In the genomic region with DNA sequence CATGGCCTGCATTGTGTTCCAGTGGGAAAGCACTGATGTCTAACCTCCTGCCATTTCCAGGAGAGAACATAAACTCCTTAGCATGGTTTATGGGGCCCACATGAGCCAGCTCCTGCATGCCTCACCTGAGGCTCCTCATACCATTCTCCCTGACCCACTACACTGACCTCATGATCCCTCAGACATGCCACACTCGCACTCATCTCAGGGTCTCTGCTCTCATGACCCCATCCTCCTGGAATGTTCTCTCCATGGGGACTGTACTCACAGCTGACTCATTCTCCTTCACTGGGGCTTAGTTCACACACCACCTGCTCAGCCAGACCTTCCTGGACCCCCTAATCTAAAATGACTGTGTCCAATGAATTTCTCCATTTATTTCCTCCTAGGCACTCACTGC, we compare ENCODE assay signal across 15 cellular contexts. TPM values are rescaled to one million over a fixed set of nuclear protein-coding genes. Genes with fewer than 3 reads are reported as not detected.
A peak's percentile ranks its signal among the peaks of the same experiment; 100 is the strongest.
DNase-seq lines count a peak whose midpoint lies in the region; ATAC-seq and TF ChIP-seq lines count a peak whose summit lies in the region.
"Had no signal": no experiment of that assay in that cellular context is flagged by ENCODE, and none has a peak within 500 bp of the region (broad histone marks: within the 10 kb centered on the region; RNA-seq: fewer than 3 reads in every experiment).

No MANE protein-coding gene starts in this region.

- peak overlapping the region in 1 of 2 experiments; percentile 1; a peak in 1 of 4 replicates for H4K8ac ChIP-seq in IMR-90 (ENCODE audit: low read depth in 2 of 2, low read length in 2 of 2)

- intact Hi-C loops in Caco-2 (cut with micrococcal nuclease; ENCODE audit: unreplicated experiment) (no loop called here), IMR-90 (cut with micrococcal nuclease) (no loop called here)

- 17% methylated on average over 1 of the region's 1 CpG; no CpG with 5 or more reads in 1 of the 2 experiments for WGBS in IMR-90 (ENCODE audit: extremely low coverage in 2 of 2, insufficient read length in 1 of 2), 2 experiments

- H3K4me1 Mint-ChIP-seq in Caco-2 (ENCODE audit: low read depth, unreplicated experiment), result peaks cover 32% of the 10 kb centered on the region

- H3K27me3 ChIP-seq in Caco-2 (replicated peaks; ENCODE audit: control insufficient read depth, insufficient read depth, low read length) (no peaks in the 10 kb centered on the region), IMR-90 (ENCODE audit: control insufficient read depth, insufficient read depth, low read length) (no peaks in the 10 kb centered on the region)
- H3K27me3 ChIP-seq: tibial artery had no signal

- H4K91ac ChIP-seq in IMR-90 (ENCODE audit: insufficient read depth, low read depth, low read length), result peak overlapping the region; percentile 13; the same call in 1 of the 2 replicates

- dilution Hi-C loops in IMR-90 (cut with HindIII; ENCODE audit: low sequenced_read_pairs, unreplicated experiment), result no loop called here

- POLR2A ChIA-PET in Caco-2 (lab: Charles Lee) (no interaction called here), IMR-90 (lab: Charles Lee; ENCODE audit: unreplicated experiment) (no interaction called here)

- H4K20me1 ChIP-seq in IMR-90 (ENCODE audit: insufficient read depth, low read length), result no peaks in the 10 kb centered on the region

- H3K36me3 ChIP-seq in Caco-2 (ENCODE audit: control insufficient read depth, insufficient read depth, low read length) (no peaks in the 10 kb centered on the region), IMR-90 (ENCODE audit: control insufficient read depth, insufficient read depth, low read length) (no peaks in the 10 kb centered on the region)
- H3K36me3 ChIP-seq: tibial artery had no signal

- H3K56ac ChIP-seq in IMR-90 (ENCODE audit: extremely low read depth, insufficient read depth, low read length), result no peak overlapping the region

- H3K9me3 Mint-ChIP-seq in Caco-2 (ENCODE audit: unreplicated experiment), result no peaks in the 10 kb centered on the region
- H3K9me3 Mint-ChIP-seq: activated naive CD8-positive, alpha-beta T cell treated with anti-CD3 and anti-CD28 coated beads, Interleukin-2, amount 50 U/mL, for 24 hours; activated T-cell treated with anti-CD3 and anti-CD28 coated beads, Interleukin-2, amount 50 U/mL, for 24 hours had no signal

- H3K27ac ChIP-seq in IMR-90 (ENCODE audit: insufficient read depth, low read length), result no peak overlapping the region
- H3K27ac ChIP-seq: tibial artery had no signal

- no peak overlapping the region for H3K4me3 Mint-ChIP-seq in Caco-2 (ENCODE audit: unreplicated experiment)
- H3K4me3 Mint-ChIP-seq: activated naive CD8-positive, alpha-beta T cell treated with anti-CD3 and anti-CD28 coated beads, Interleukin-2, amount 50 U/mL, for 24 hours; activated T-cell treated with anti-CD3 and anti-CD28 coated beads, Interleukin-2, amount 50 U/mL, for 24 hours had no signal

- no peak overlapping the region for H2AK9ac ChIP-seq in IMR-90 (replicated peaks; ENCODE audit: low read depth, low read length, poor library complexity)

- TF ChIP-seq POLR2A in IMR-90 (IDR thresholded peaks at IDR 0.05; ENCODE audit: low read depth, low read length), result no peak

- H3K9me1 ChIP-seq in IMR-90 (ENCODE audit: insufficient read depth, low read length), result peaks cover 9% of the 10 kb centered on the region

- in situ Hi-C loops in IMR-90 (cut with MboI; ENCODE audit: low sequenced_read_pairs), result no loop called here

- peaks cover 3 to 6% of the 10 kb centered on the region in 2 experiments; a peak in 3 of 4 replicates for H3K79me1 ChIP-seq in IMR-90 (ENCODE audit: low read depth in 1 of 2, low read length in 2 of 2)

- H3K9me3 ChIP-seq in Caco-2 (no peaks in the 10 kb centered on the region), IMR-90 (ENCODE audit: control insufficient read depth, insufficient read depth, low read length) (no peaks in the 10 kb centered on the region)
- H3K9me3 ChIP-seq: tibial artery had no signal

- TF ChIP-seq RAD21 in IMR-90 (IDR thresholded peaks at IDR 0.05; ENCODE audit: low read length), result no peak

- peak overlapping the region; percentile 53; the same call in 1 of the 2 replicates for H2BK120ac ChIP-seq in IMR-90 (ENCODE audit: low read depth, low read length)

- TF ChIP-seq CTCF in Caco-2 (IDR thresholded peaks at IDR 0.05; ENCODE audit: insufficient read depth in 1 of 2, low read depth in 1 of 2, low read length in 1 of 2, severe bottlenecking in 1 of 2, unreplicated experiment in 1 of 2) (no peak), IMR-90 (conservative IDR thresholded peaks at IDR 0.05; ENCODE audit: low read depth, low read length) (no peak)

- H3K36me3 Mint-ChIP-seq in Caco-2 (ENCODE audit: insufficient read depth, unreplicated experiment), result peaks cover 10% of the 10 kb centered on the region

- CTCF ChIA-PET in Caco-2 (lab: Charles Lee), result no interaction called here
- CTCF ChIA-PET in IMR-90 (lab: Yijun Ruan, JAX), result interaction anchor here (1.4 kb wide), 1 partner anchor 56 kb away, joined by 3 read pairs; no protein-coding TSS in a partner anchor

- H3K27ac Mint-ChIP-seq in Caco-2 (ENCODE audit: unreplicated experiment), result peak overlapping the region; percentile 65
- H3K27ac Mint-ChIP-seq: activated naive CD8-positive, alpha-beta T cell treated with anti-CD3 and anti-CD28 coated beads, Interleukin-2, amount 50 U/mL, for 24 hours; activated T-cell treated with anti-CD3 and anti-CD28 coated beads, Interleukin-2, amount 50 U/mL, for 24 hours had no signal

- ATAC-seq in IMR-90 (ENCODE audit: low read depth) (no peak), HG03135 (IDR thresholded peaks at IDR 0.05; ENCODE audit: unreplicated experiment) (no peak)
- ATAC-seq: activated naive CD8-positive, alpha-beta T cell treated with anti-CD3 and anti-CD28 coated beads, Interleukin-2, amount 50 U/mL, for 24 hours; right cardiac atrium had no signal

- DNase-seq in Caco-2, result peak; percentile 30 to 63
- DNase-seq in IMR-90, result peak; percentile 66
- DNase-seq in astrocyte of the hippocampus (ENCODE audit: low read depth, low spot score), result peak; percentile 71
- peak; percentile 99 for DNase-seq in kidney tubule cell (ENCODE audit: low spot score)
- DNase-seq in NCI-H524 treated with DMSO at 0.1 percent for 48 hours (lab: John Stamatoyannopoulos, UW), result no peak
- DNase-seq in NCI-H1436 (lab: John Stamatoyannopoulos, UW), result no peak
- DNase-seq in AG20443 (ENCODE audit: low spot score), result no peak
- DNase-seq: activated naive CD8-positive, alpha-beta T cell treated with anti-CD3 and anti-CD28 coated beads, Interleukin-2, amount 50 U/mL, for 24 hours; activated T-cell treated with anti-CD3 and anti-CD28 coated beads, Interleukin-2, amount 50 U/mL, for 24 hours; right cardiac atrium; stimulated activated CD4-positive, alpha-beta T cell treated with anti-CD3 and anti-CD28 coated beads, Interleukin-2, amount 100 ng/mL, for 48 hours; stimulated activated CD8-positive, alpha-beta memory T cell treated with anti-CD3 and anti-CD28 coated beads, Interleukin-4, amount 100 ng/mL, for 48 hours; tibial artery had no signal

- H3K23ac ChIP-seq in IMR-90 (ENCODE audit: low read depth, low read length), result peak overlapping the region; percentile 14

- 0 out of 2 replicates have a peak overlapping the region, but pooled peaks have one; percentile 1 for H2BK20ac ChIP-seq in IMR-90 (ENCODE audit: low read depth, low read length)

- H3K4me3 ChIP-seq in Caco-2 (ENCODE audit: low read depth, low read length) (no peak overlapping the region), IMR-90 (ENCODE audit: insufficient read depth, low read depth, low read length) (no peak overlapping the region)
- H3K4me3 ChIP-seq: lung, tibial artery had no signal

- H2AFZ ChIP-seq in IMR-90 (replicated peaks; ENCODE audit: low read length, poor library complexity), result no peak overlapping the region

- H3K9ac ChIP-seq in IMR-90 (ENCODE audit: low read depth, low read length), result no peak overlapping the region

- no peaks in the 10 kb centered on the region for H3K27me3 Mint-ChIP-seq in Caco-2 (ENCODE audit: insufficient read depth, unreplicated experiment)

- H3K14ac ChIP-seq in IMR-90 (replicated peaks; ENCODE audit: low read depth, low read length), result no peak overlapping the region; the same call in 1 of the 2 replicates

- no peak overlapping the region for H4K5ac ChIP-seq in IMR-90 (ENCODE audit: low read depth, low read length)

- H3K4me1 ChIP-seq in Caco-2 (peaks cover 57% of the 10 kb centered on the region), IMR-90 (ENCODE audit: control insufficient read depth, insufficient read depth, low read length) (peaks cover 16% of the 10 kb centered on the region)

- no peak overlapping the region for H3K4me2 ChIP-seq in IMR-90 (ENCODE audit: low read depth, low read length)

- no peak overlapping the region for H2BK5ac ChIP-seq in IMR-90 (ENCODE audit: low read depth, low read length, poor library complexity, severe bottlenecking)

- H2AK5ac ChIP-seq in IMR-90 (ENCODE audit: low read depth, low read length), result peak overlapping the region; percentile 54

- no TSS peak for BruUV-seq in Caco-2 (replicated peaks; lab: Mats Ljungman, UMichigan)
- no TSS peak for BruUV-seq in IMR-90 (replicated peaks; lab: Mats Ljungman, UMichigan)

- H3K4ac ChIP-seq in IMR-90 (ENCODE audit: low read depth, low read length), result no peak overlapping the region

- no peak overlapping the region for H3K18ac ChIP-seq in IMR-90 (ENCODE audit: low read depth, low read length)

- H2BK15ac ChIP-seq in IMR-90 (ENCODE audit: low read depth, low read length), result 0 out of 3 replicates have a peak overlapping the region, but pooled peaks have one; percentile 1

TF ChIP-seq in IMR-90, 13 proteins besides CTCF, POLR2A, EP300 and RAD21:
- TF ChIP-seq MXI1 (IDR thresholded peaks at IDR 0.05; ENCODE audit: borderline replicate concordance, low read depth, low read length) (no peak), FOS (IDR thresholded peaks at IDR 0.05; ENCODE audit: low read depth, low read length) (peak; percentile 41; the same call in 1 of the 2 replicates)

RNA-seq across cellular contexts. Expression of a gene that starts 4.0 kb away (rescaled TPM):
- total RNA-seq in Caco-2 (2022) (23.9 and 24.7 TPM in 2 replicates), IMR-90 (2012; rRNA removed) (33.6 and 50.0 TPM in 2 replicates)
- 43.1 and 53.8 TPM in 2 replicates for polyA plus RNA-seq in IMR-90 (2012; rRNA removed)
- 47.4 and 70.5 TPM in 2 replicates for polyA plus RNA-seq in IMR-90 (2012; cell fraction: cytosol; rRNA removed)
- polyA plus RNA-seq in IMR-90 (2012; cell fraction: nucleus; rRNA removed; ENCODE audit: low replicate concordance), result 28.7 and 43.9 TPM in 2 replicates

Comparison
In these comparisons a context has a peak if more than half of its experiments do, and no peak if none do; other contexts are left out.
1. DNase-seq: peak in Caco-2 (2 of 2), IMR-90 (single experiment), astrocyte of the hippocampus (single experiment) and kidney tubule cell (single experiment); none in NCI-H524 treated with DMSO at 0.1 percent for 48 hours (single experiment), NCI-H1436 (single experiment) and AG20443 (single experiment).